ENCODE assay signal across 13 cellular contexts in the genomic region with DNA sequence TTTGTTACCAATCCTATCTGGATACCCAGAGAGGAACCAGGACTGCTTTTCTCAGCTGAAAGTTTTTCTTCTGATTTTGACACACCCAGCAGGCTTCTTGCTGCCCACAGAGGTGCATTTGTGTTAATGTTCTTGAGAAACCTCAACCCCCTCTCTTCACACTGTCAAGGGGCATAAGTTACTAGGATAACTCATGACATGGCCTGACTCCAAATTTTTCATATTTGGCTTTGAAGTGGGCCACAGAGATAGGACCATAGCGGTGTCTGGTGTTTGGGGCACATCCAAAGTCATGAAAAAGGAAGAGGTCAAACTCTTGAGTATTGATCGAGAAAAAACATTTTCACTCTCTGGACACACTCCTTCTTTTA.
DNase-seq lines count a peak whose midpoint lies in the region; ATAC-seq and TF ChIP-seq lines count a peak whose summit lies in the region.
"Had no signal": no experiment of that assay in that cellular context is flagged by ENCODE, and none has a peak within 500 bp of the region (broad histone marks: within the 10 kb centered on the region; RNA-seq: fewer than 3 reads in every experiment).

No MANE protein-coding gene starts in this region.

- H3K4me3 ChIP-seq in lower lobe of right lung, result no peak overlapping the region
- H3K4me3 ChIP-seq: transverse colon had no signal

- TF ChIP-seq CTCF in lower lobe of right lung (IDR thresholded peaks at IDR 0.05), result no peak

- DNase-seq in stimulated activated naive CD8-positive, alpha-beta T cell treated with anti-CD3 and anti-CD28 coated beads, Interleukin-15, amount 100 ng/mL, for 72 hours, result no peak
- no peak for DNase-seq in stimulated activated naive CD8-positive, alpha-beta T cell treated with anti-CD3 and anti-CD28 coated beads, Interleukin-15, Interleukin-2, amounts not matched to agents 100 U/mL and 50 U/mL, for 24 hours
- DNase-seq in T-helper 17 cell (no peak), lower lobe of right lung (no peak), D341Med (ENCODE audit: low spot score) (no peak), COLO668 (lab: John Stamatoyannopoulos, UW; ENCODE audit: unreplicated experiment) (no peak), ecto neural progenitor cell (ENCODE audit: low spot score) (no peak), SIG-M5 treated with dmso at 0.1 percent for 504 hours (lab: John Stamatoyannopoulos, UW; ENCODE audit: unreplicated experiment) (no peak)
- DNase-seq: endodermal cell, NCI-H1105 treated with DMSO at 0.1 percent for 48 hours, retina, SHP77 had no signal

- intact Hi-C loops in lower lobe of right lung (cut with DNase I), result no loop called here

- peaks cover 49% of the 10 kb centered on the region for H3K4me1 Mint-ChIP-seq in stimulated activated naive CD8-positive, alpha-beta T cell treated with anti-CD3 and anti-CD28 coated beads, Interleukin-15, amount 100 ng/mL, for 72 hours
- peaks cover 17% of the 10 kb centered on the region for H3K4me1 Mint-ChIP-seq in T-helper 17 cell

- H3K9me3 Mint-ChIP-seq in stimulated activated naive CD8-positive, alpha-beta T cell treated with anti-CD3 and anti-CD28 coated beads, Interleukin-15, amount 100 ng/mL, for 72 hours, result peaks cover 0 to 14% of the 10 kb centered on the region in 2 donors

- H3K4me1 ChIP-seq in lower lobe of right lung, result peaks cover 35% of the 10 kb centered on the region

- H3K27me3 ChIP-seq in lower lobe of right lung (ENCODE audit: low read depth), result no peaks in the 10 kb centered on the region
- H3K27me3 ChIP-seq: transverse colon had no signal

- H3K27me3 Mint-ChIP-seq in stimulated activated naive CD8-positive, alpha-beta T cell treated with anti-CD3 and anti-CD28 coated beads, Interleukin-15, amount 100 ng/mL, for 72 hours, result peaks cover 4% of the 10 kb centered on the region
- H3K27me3 Mint-ChIP-seq in T-helper 17 cell, result no peaks in the 10 kb centered on the region

- H3K9me3 ChIP-seq in T-helper 17 cell (ENCODE audit: control insufficient read depth, low read length, poor library complexity, severe bottlenecking) (no peaks in the 10 kb centered on the region), lower lobe of right lung (no peaks in the 10 kb centered on the region)
- H3K9me3 ChIP-seq: transverse colon had no signal

- no peak overlapping the region for H3K27ac Mint-ChIP-seq in stimulated activated naive CD8-positive, alpha-beta T cell treated with anti-CD3 and anti-CD28 coated beads, Interleukin-15, amount 100 ng/mL, for 72 hours
- no peak overlapping the region for H3K27ac Mint-ChIP-seq in T-helper 17 cell
- H3K27ac Mint-ChIP-seq: endodermal cell had no signal

- H3K4me3 Mint-ChIP-seq in stimulated activated naive CD8-positive, alpha-beta T cell treated with anti-CD3 and anti-CD28 coated beads, Interleukin-15, amount 100 ng/mL, for 72 hours, result peak overlapping the region in 1 of 2 donors; percentile 52
- H3K4me3 Mint-ChIP-seq in T-helper 17 cell, result no peak overlapping the region
- H3K4me3 Mint-ChIP-seq: endodermal cell had no signal

- peak; percentile 47 for ATAC-seq in stimulated activated naive CD8-positive, alpha-beta T cell treated with anti-CD3 and anti-CD28 coated beads, Interleukin-15, amount 100 ng/mL, for 72 hours
- no peak for ATAC-seq in stimulated activated naive CD8-positive, alpha-beta T cell treated with anti-CD3 and anti-CD28 coated beads, Interleukin-15, Interleukin-2, amounts not matched to agents 100 U/mL and 50 U/mL, for 24 hours
- ATAC-seq in T-helper 17 cell (peak; percentile 6), lower lobe of right lung (peak in 1 of 2 donors; percentile 2)

- H3K27ac ChIP-seq in lower lobe of right lung, result peak overlapping the region; percentile 54

- H3K36me3 ChIP-seq in lower lobe of right lung, result no peaks in the 10 kb centered on the region
- H3K36me3 ChIP-seq: transverse colon had no signal

- H3K36me3 Mint-ChIP-seq in T-helper 17 cell (ENCODE audit: low read depth), result no peaks in the 10 kb centered on the region
